Comparison of ENCODE assay signal across 24 cellular contexts in genomic region chr1:55860816-55861519, GRCh38.
DNase-seq lines count a peak whose midpoint lies in the region; ATAC-seq and TF ChIP-seq lines count a peak whose summit lies in the region.
"Had no signal": no experiment of that assay in that cellular context is flagged by ENCODE, and none has a peak within 500 bp of the region (broad histone marks: within the 10 kb centered on the region; RNA-seq: fewer than 3 reads in every experiment).

No MANE protein-coding gene starts in this region.

- H3K4me1 ChIP-seq in OCI-LY1 (ENCODE audit: insufficient read depth, low read length, severe bottlenecking), result no peaks in the 10 kb centered on the region
- H3K4me1 ChIP-seq in mesenchymal stem cell (ENCODE audit: control insufficient read depth, insufficient read depth, low read depth, low read length), result no peaks in the 10 kb centered on the region
- peaks cover 0 to 10% of the 10 kb centered on the region in 2 donors for H3K4me1 ChIP-seq in right atrium auricular region
- H3K4me1 ChIP-seq: adrenal gland, lower lobe of right lung had no signal

- H3K27ac ChIP-seq in OCI-LY1 (ENCODE audit: low read depth, low read length, poor library complexity, severe bottlenecking) (no peak overlapping the region), mesenchymal stem cell (ENCODE audit: low read length, poor library complexity, severe bottlenecking) (no peak overlapping the region), right atrium auricular region (no peak overlapping the region)
- H3K27ac ChIP-seq: adrenal gland, lower lobe of right lung had no signal

- H2BK15ac ChIP-seq in mesenchymal stem cell (ENCODE audit: low read depth, poor library complexity, severe bottlenecking), result no peak overlapping the region

- H4K91ac ChIP-seq in mesenchymal stem cell (ENCODE audit: low read length), result no peak overlapping the region

- H3K27me3 ChIP-seq in OCI-LY1 (ENCODE audit: insufficient read depth, low read length) (no peaks in the 10 kb centered on the region), mesenchymal stem cell (ENCODE audit: control insufficient read depth in 1 of 2, insufficient read depth in 1 of 2, low read length in 2 of 2) (no peaks in the 10 kb centered on the region), right atrium auricular region (no peaks in the 10 kb centered on the region)
- H3K27me3 ChIP-seq: adrenal gland had no signal

- H2AFZ ChIP-seq in OCI-LY1 (ENCODE audit: low read length) (no peak overlapping the region), mesenchymal stem cell (ENCODE audit: low read depth, low read length) (no peak overlapping the region)

- H3K14ac ChIP-seq in mesenchymal stem cell (ENCODE audit: low read length in 2 of 2), result no peak overlapping the region

- no peak overlapping the region for H2BK5ac ChIP-seq in mesenchymal stem cell (ENCODE audit: low read depth, low read length, poor library complexity, severe bottlenecking)

- DNase-seq in GM12865 (ENCODE audit: low read depth), result peak; percentile 9
- DNase-seq in dermis blood vessel endothelial cell, result peak; percentile 56
- DNase-seq in mesenchymal stem cell, result no peak
- no peak for DNase-seq in right atrium auricular region (ENCODE audit: low spot score)
- no peak for DNase-seq in NCI-H2081 treated with DMSO at 0.1 percent for 48 hours (lab: John Stamatoyannopoulos, UW)
- DNase-seq: activated CD4-positive, alpha-beta memory T cell treated with anti-CD3 and anti-CD28 coated beads, Interleukin-2, amount 10 ng/mL, durations not matched to agents 7 days and 5 days; activated CD4-positive, CD25-positive, alpha-beta regulatory T cell; activated gamma-delta T cell; adrenal gland; foreskin melanocyte; GF-D8; hypothalamus; kidney; lower lobe of right lung; NCI-H1092 treated with DMSO at 0.1 percent for 48 hours; NCI-H2029; NK-92 treated with Interleukin-12 subunit alpha and Interleukin-12 subunit beta, amount 100 ng/mL, for 24 hours; small intestine; stimulated activated CD4-positive, alpha-beta T cell treated with anti-CD3 and anti-CD28 coated beads, Interleukin-2, amount 100 ng/mL, for 48 hours; stimulated activated naive B cell treated with anti-CD40 and anti-IgM and Interleukin-4, amounts not matched to agents 10 μg/mL and 1 μg/mL and 100 μg/mL, for 72 hours; T-helper 9 cell had no signal

- H3K79me1 ChIP-seq in mesenchymal stem cell (replicated peaks; ENCODE audit: low read length, poor library complexity, severe bottlenecking), result no peaks in the 10 kb centered on the region

- H3K4me2 ChIP-seq in OCI-LY1 (ENCODE audit: low read length), result no peak overlapping the region
- H3K4me2 ChIP-seq in mesenchymal stem cell (ENCODE audit: low read length, poor library complexity, severe bottlenecking), result no peak overlapping the region

- whole genome bisulfite sequencing in mesenchymal stem cell, result 67% methylated on average over 3 of the region's 6 CpGs

- H2BK120ac ChIP-seq in mesenchymal stem cell (ENCODE audit: low read depth, low read length), result no peak overlapping the region

- no peak overlapping the region for H4K8ac ChIP-seq in mesenchymal stem cell (ENCODE audit: low read length)

- H3K18ac ChIP-seq in mesenchymal stem cell (ENCODE audit: low read depth in 1 of 2, low read length in 2 of 2), result no peak overlapping the region

- H4K20me1 ChIP-seq in OCI-LY1 (ENCODE audit: insufficient read depth, low read length), result no peaks in the 10 kb centered on the region

- no peak for TF ChIP-seq CTCF in GM12865 (IDR thresholded peaks at IDR 0.05; ENCODE audit: insufficient read depth, low read depth, low read length, missing control alignments)
- TF ChIP-seq CTCF in OCI-LY1 (IDR thresholded peaks at IDR 0.05; ENCODE audit: low read length), result peak; percentile 7; the same call in 1 of the 2 replicates
- TF ChIP-seq CTCF in right atrium auricular region (IDR thresholded peaks at IDR 0.05), result no peak

- no peak overlapping the region for H2BK12ac ChIP-seq in mesenchymal stem cell (ENCODE audit: low read length in 2 of 2)

- H3K9me2 ChIP-seq in OCI-LY1 (ENCODE audit: low read depth, low read length), result no peaks in the 10 kb centered on the region

- no peaks in the 10 kb centered on the region for H3K9me3 ChIP-seq in OCI-LY1 (ENCODE audit: low read length)
- H3K9me3 ChIP-seq in mesenchymal stem cell (ENCODE audit: control insufficient read depth, low read length), result no peaks in the 10 kb centered on the region
- no peaks in the 10 kb centered on the region for H3K9me3 ChIP-seq in right atrium auricular region
- H3K9me3 ChIP-seq: adrenal gland, lower lobe of right lung had no signal

- H3F3A ChIP-seq in OCI-LY1 (ENCODE audit: insufficient read depth, low read length), result no peaks in the 10 kb centered on the region

- H3K9ac ChIP-seq in OCI-LY1 (ENCODE audit: low read length) (no peak overlapping the region), mesenchymal stem cell (ENCODE audit: low read length) (peak overlapping the region; percentile 48)

- no peak overlapping the region for H3K4me3 ChIP-seq in GM12865 (ENCODE audit: low read depth, low read length)
- H3K4me3 ChIP-seq in OCI-LY1 (ENCODE audit: low read depth, low read length, poor library complexity, severe bottlenecking), result no peak overlapping the region
- H3K4me3 ChIP-seq in mesenchymal stem cell (ENCODE audit: insufficient read depth in 1 of 2, low read depth in 1 of 2, low read length in 2 of 2), result no peak overlapping the region
- H3K4me3 ChIP-seq in right atrium auricular region, result no peak overlapping the region
- H3K4me3 ChIP-seq: adrenal gland, lower lobe of right lung had no signal

- no peak overlapping the region for H2AK5ac ChIP-seq in mesenchymal stem cell (ENCODE audit: low read length, severe bottlenecking)

- no peak overlapping the region for H3K4ac ChIP-seq in mesenchymal stem cell (ENCODE audit: low read depth in 1 of 2, low read length in 2 of 2)

- ATAC-seq in GM18520 (IDR thresholded peaks at IDR 0.05; ENCODE audit: unreplicated experiment), result no peak
- no peak for ATAC-seq in HG03159 (IDR thresholded peaks at IDR 0.05; ENCODE audit: unreplicated experiment)
- ATAC-seq: lower lobe of right lung; stimulated activated naive B cell treated with anti-CD40 and anti-IgM and Interleukin-4, amounts not matched to agents 10 μg/mL and 1 μg/mL and 100 μg/mL, for 72 hours had no signal

- H3K79me2 ChIP-seq in OCI-LY1 (ENCODE audit: insufficient read depth, low read length), result no peaks in the 10 kb centered on the region

- H3K36me3 ChIP-seq in OCI-LY1 (ENCODE audit: insufficient read depth, low read length), result no peaks in the 10 kb centered on the region
- no peaks in the 10 kb centered on the region for H3K36me3 ChIP-seq in mesenchymal stem cell (ENCODE audit: control insufficient read depth in 1 of 2, insufficient read depth in 2 of 2, low read depth in 1 of 2, low read length in 2 of 2)
- no peaks in the 10 kb centered on the region for H3K36me3 ChIP-seq in right atrium auricular region
- H3K36me3 ChIP-seq: adrenal gland, lower lobe of right lung had no signal

- no peak overlapping the region for H3K23ac ChIP-seq in mesenchymal stem cell (ENCODE audit: low read length in 2 of 2)

Comparison
In these comparisons a context has a peak if more than half of its experiments do, and no peak if none do; other contexts are left out.
1. DNase-seq: peak in GM12865 (single experiment) and dermis blood vessel endothelial cell (single experiment); none in mesenchymal stem cell (single experiment), right atrium auricular region (single experiment) and NCI-H2081 treated with DMSO at 0.1 percent for 48 hours (single experiment).